9 cellular contexts compared by ENCODE assay signal in genomic region chr3:46881819-46882376, GRCh38. TPM values are rescaled to one million over a fixed set of nuclear protein-coding genes. Genes with fewer than 3 reads are reported as not detected.
DNase-seq lines count a peak whose midpoint lies in the region; ATAC-seq and TF ChIP-seq lines count a peak whose summit lies in the region.
"Had no signal": no experiment of that assay in that cellular context is flagged by ENCODE, and none has a peak within 500 bp of the region (broad histone marks: within the 10 kb centered on the region; RNA-seq: fewer than 3 reads in every experiment).

No MANE protein-coding gene starts in this region.

- DNase-seq in GM23338 (ENCODE audit: low spot score), result peak; percentile 70
- DNase-seq in activated CD8-positive, alpha-beta memory T cell treated with anti-CD3 and anti-CD28 coated beads for 24 hours, result peak; percentile 65
- DNase-seq in glutamatergic neuron, result peak; percentile 57
- peak; percentile 65 for DNase-seq in retina
- no peak for DNase-seq in effector CD4-positive, alpha-beta T cell
- no peak for DNase-seq in germinal center (ENCODE audit: low spot score)

- peaks cover 82% of the 10 kb centered on the region for H3K27me3 Mint-ChIP-seq in GM23338 (ENCODE audit: insufficient read depth, low read depth, poor library complexity)
- H3K27me3 Mint-ChIP-seq in glutamatergic neuron (ENCODE audit: unreplicated experiment), result peaks cover 17% of the 10 kb centered on the region

- peak overlapping the region; percentile 82 for H3K4me3 ChIP-seq in GM23338

- H3K27ac Mint-ChIP-seq in GM23338, result no peak overlapping the region
- no peak overlapping the region for H3K27ac Mint-ChIP-seq in glutamatergic neuron (ENCODE audit: unreplicated experiment)

- no peaks in the 10 kb centered on the region for H4K20me1 ChIP-seq in GM23338 (replicated peaks; ENCODE audit: insufficient read depth)

- peak overlapping the region; percentile 96 for H3K4me2 ChIP-seq in GM23338

- H3K27me3 ChIP-seq in GM23338 (ENCODE audit: insufficient read depth), result peaks cover 86% of the 10 kb centered on the region

- TF ChIP-seq CTCF in GM23338 (conservative IDR thresholded peaks at IDR 0.05; ENCODE audit: low read depth in 2 of 2) (no peak), glutamatergic neuron (IDR thresholded peaks at IDR 0.05; ENCODE audit: partially characterized antibody, unreplicated experiment) (no peak)

- peak overlapping the region; percentile 71 for H3K4me3 Mint-ChIP-seq in GM23338
- H3K4me3 Mint-ChIP-seq in glutamatergic neuron (ENCODE audit: unreplicated experiment), result peak overlapping the region; percentile 73

- no peak overlapping the region for H3K27ac ChIP-seq in GM23338 (ENCODE audit: low read depth)

- H2AFZ ChIP-seq in GM23338, result peak overlapping the region; percentile 95

- no peaks in the 10 kb centered on the region for H3K9me2 ChIP-seq in GM23338 (ENCODE audit: insufficient read depth)

- no peaks in the 10 kb centered on the region for H3K79me2 ChIP-seq in GM23338 (replicated peaks; ENCODE audit: insufficient read depth)

- H3K9me3 Mint-ChIP-seq in GM23338 (no peaks in the 10 kb centered on the region), glutamatergic neuron (ENCODE audit: unreplicated experiment) (no peaks in the 10 kb centered on the region)

- ATAC-seq in GM23338 (peak; percentile 27), HG02759 (IDR thresholded peaks at IDR 0.05; ENCODE audit: unreplicated experiment) (no peak), HG02798 (IDR thresholded peaks at IDR 0.05; ENCODE audit: poor library complexity, unreplicated experiment) (no peak)

- peaks cover 16% of the 10 kb centered on the region for H3K4me1 ChIP-seq in GM23338 (ENCODE audit: insufficient read depth)

- H3K36me3 ChIP-seq in GM23338 (ENCODE audit: insufficient read depth), result no peaks in the 10 kb centered on the region

- no peaks in the 10 kb centered on the region for H3F3A ChIP-seq in GM23338 (replicated peaks; ENCODE audit: low read depth)

- H3K36me3 Mint-ChIP-seq in GM23338 (ENCODE audit: low read depth) (no peaks in the 10 kb centered on the region; the same call in 2 of the 3 replicates), glutamatergic neuron (ENCODE audit: unreplicated experiment) (no peaks in the 10 kb centered on the region)

- peaks cover 9% of the 10 kb centered on the region for H3K4me1 Mint-ChIP-seq in GM23338
- H3K4me1 Mint-ChIP-seq in glutamatergic neuron (ENCODE audit: low read depth, unreplicated experiment), result peaks cover 1% of the 10 kb centered on the region

TF ChIP-seq in GM23338, 12 proteins besides CTCF, POLR2A, EP300 and RAD21:
- TF ChIP-seq REST (IDR thresholded peaks at IDR 0.05; ENCODE audit: unreplicated experiment), result no peak

RNA-seq across cellular contexts. Expression of gene PTH1R, which starts 4.4 kb away (rescaled TPM):
- total RNA-seq in GM23338 (2014; rRNA removed; shearing (Covaris generic)), result 1.3 and 5.7 TPM in 2 replicates
- polyA plus RNA-seq in GM23338 (2016; fragmentation: Nextera tagmentation; extraction: Ambion mirVana), result 1.1 and 1.9 TPM in 2 replicates
- 0.29 TPM for total RNA-seq in glutamatergic neuron (ENCODE audit: unreplicated experiment)

RNA-seq across cellular contexts. Expression of gene MYL3, which starts 18.7 kb away (rescaled TPM):
- not detected in 2 replicates for total RNA-seq in GM23338 (2014; rRNA removed; shearing (Covaris generic))
- 1.0 TPM in 1 of 2 replicates, not detected in the other for polyA plus RNA-seq in GM23338 (2016; fragmentation: Nextera tagmentation; extraction: Ambion mirVana)
- not detected for total RNA-seq in glutamatergic neuron (ENCODE audit: unreplicated experiment)
- total RNA-seq: HT1080 had no signal

Comparison
In these comparisons a context has a peak if more than half of its experiments do, and no peak if none do; other contexts are left out.
1. DNase-seq: peak in GM23338 (single experiment), activated CD8-positive, alpha-beta memory T cell treated with anti-CD3 and anti-CD28 coated beads for 24 hours (single experiment), glutamatergic neuron (single experiment) and retina (single experiment); none in effector CD4-positive, alpha-beta T cell (single experiment) and germinal center (single experiment).